Comparison of ENCODE assay signal across 1 cellular context in the genomic region with DNA sequence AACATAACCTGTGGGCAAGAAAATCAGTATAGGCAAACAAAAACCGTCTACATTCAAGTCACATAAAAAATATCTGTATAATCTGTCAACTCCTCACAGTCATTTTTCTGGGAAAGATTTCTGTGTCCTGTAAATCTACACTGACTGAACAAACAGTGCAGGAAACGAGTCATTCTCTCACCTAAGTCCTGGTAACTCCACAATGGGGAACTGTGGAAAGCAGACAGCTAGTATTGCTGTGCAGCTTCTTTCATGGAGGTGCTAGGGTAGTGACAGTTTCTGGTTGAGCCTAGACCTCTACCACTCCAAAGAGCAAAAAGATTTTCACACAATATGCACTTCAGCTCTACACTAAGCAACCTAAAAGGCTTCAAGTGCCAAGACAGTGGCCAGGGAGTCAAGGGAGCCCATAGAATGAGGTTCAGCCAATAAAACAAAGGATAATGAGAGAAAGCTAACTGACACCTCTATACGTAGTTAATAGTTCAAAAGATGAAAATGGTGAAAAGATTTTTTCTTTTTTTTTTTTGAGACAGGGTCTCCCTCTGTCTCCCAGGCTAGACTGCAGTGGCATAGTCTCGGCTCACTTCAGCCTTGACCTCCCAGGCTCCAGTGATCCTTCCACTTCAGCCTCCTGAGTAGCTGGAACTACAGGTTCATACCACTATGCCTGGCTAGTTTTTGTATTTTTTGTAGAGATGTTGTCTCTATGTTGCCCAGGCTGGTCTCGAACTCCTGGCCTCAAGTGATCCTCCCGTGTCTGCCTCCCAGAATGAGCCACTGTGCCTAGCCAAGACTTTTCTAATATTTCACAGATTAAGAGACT.
A peak's percentile ranks its signal among the peaks of the same experiment; 100 is the strongest.
TF ChIP-seq lines count a peak whose summit lies in the region.

No MANE protein-coding gene starts in this region.

TF ChIP-seq in HepG2, 621 proteins besides CTCF, POLR2A, EP300 and RAD21:
- TF ChIP-seq ZNF614 (CRISPR knock-in tag; IDR thresholded peaks at IDR 0.05; ENCODE audit: borderline replicate concordance): 0 out of 2 replicates have a peak, but pooled peaks have one; percentile 41
- TF ChIP-seq SAP130 (CRISPR knock-in tag; IDR thresholded peaks at IDR 0.05; ENCODE audit: low read depth): peak; percentile 61
- 0 out of 2 replicates have a peak, but pooled peaks have one; percentile 20 for TF ChIP-seq ZNF792 (CRISPR knock-in tag; IDR thresholded peaks at IDR 0.05)
- 0 out of 2 replicates have a peak, but pooled peaks have one; percentile 32 for TF ChIP-seq KAT8 (CRISPR knock-in tag; IDR thresholded peaks at IDR 0.05)
- TF ChIP-seq FOSL2 (CRISPR knock-in tag; IDR thresholded peaks at IDR 0.05): peak; percentile 28; the same call in 1 of the 2 replicates
- TF ChIP-seq, protein P1, sequence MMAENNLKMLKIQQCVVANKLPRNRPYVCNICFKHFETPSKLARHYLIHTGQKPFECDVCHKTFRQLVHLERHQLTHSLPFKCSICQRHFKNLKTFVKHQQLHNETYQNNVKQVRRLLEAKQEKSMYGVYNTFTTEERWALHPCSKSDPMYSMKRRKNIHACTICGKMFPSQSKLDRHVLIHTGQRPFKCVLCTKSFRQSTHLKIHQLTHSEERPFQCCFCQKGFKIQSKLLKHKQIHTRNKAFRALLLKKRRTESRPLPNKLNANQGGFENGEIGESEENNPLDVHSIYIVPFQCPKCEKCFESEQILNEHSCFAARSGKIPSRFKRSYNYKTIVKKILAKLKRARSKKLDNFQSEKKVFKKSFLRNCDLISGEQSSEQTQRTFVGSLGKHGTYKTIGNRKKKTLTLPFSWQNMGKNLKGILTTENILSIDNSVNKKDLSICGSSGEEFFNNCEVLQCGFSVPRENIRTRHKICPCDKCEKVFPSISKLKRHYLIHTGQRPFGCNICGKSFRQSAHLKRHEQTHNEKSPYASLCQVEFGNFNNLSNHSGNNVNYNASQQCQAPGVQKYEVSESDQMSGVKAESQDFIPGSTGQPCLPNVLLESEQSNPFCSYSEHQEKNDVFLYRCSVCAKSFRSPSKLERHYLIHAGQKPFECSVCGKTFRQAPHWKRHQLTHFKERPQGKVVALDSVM (CRISPR knock-in tag; IDR thresholded peaks at IDR 0.05): peak; percentile 54; the same call in 1 of the 2 replicates
- TF ChIP-seq ZNF644 (CRISPR knock-in tag; IDR thresholded peaks at IDR 0.05; ENCODE audit: low read depth): no peak
- TF ChIP-seq MED8 (CRISPR knock-in tag; IDR thresholded peaks at IDR 0.05; ENCODE audit: insufficient replicate concordance): no peak
- TF ChIP-seq TGIF2 (CRISPR knock-in tag; IDR thresholded peaks at IDR 0.05): peak; percentile 30; the same call in 1 of the 2 replicates
- TF ChIP-seq SOX5 (CRISPR knock-in tag; IDR thresholded peaks at IDR 0.05; ENCODE audit: borderline replicate concordance): peak; percentile 23; the same call in 1 of the 2 replicates
- no peak for TF ChIP-seq TP53 (CRISPR knock-in tag; conservative IDR thresholded peaks at IDR 0.05)
